In the genomic region with DNA sequence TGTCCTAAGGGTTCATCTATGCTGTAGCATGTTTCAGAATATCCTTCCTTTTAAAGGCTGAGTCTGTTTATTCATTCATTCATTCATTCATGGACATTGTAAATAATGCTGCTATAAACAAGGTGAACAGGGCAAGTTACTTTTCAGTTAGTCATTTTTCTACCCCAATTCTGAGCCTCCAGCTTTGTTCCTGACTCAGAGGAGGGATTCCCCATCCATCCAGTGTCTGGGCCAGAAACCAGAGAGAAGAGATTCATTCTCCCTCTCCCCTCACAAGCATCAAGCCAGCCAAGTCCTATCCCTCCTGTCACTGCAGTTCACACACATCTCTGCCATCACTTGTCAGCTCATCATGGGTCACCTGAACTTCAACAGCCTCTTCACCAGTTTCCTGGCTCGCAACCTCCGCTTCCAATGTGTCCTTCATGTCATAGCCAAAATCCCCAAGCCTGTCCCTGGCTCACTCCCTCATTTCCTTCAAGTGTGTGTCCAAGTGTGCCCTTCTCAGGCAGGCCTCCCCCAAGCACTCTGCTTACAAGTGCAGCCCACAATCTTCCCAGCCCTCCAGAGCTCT, we compare ENCODE assay signal across 16 cellular contexts.
DNase-seq lines count a peak whose midpoint lies in the region; ATAC-seq, FAIRE-seq and TF ChIP-seq lines count a peak whose summit lies in the region.
"Had no signal": no experiment of that assay in that cellular context is flagged by ENCODE, and none has a peak within 500 bp of the region (broad histone marks: within the 10 kb centered on the region; RNA-seq: fewer than 3 reads in every experiment).

No MANE protein-coding gene starts in this region.

- peak overlapping the region; percentile 22 for H2BK5ac ChIP-seq in IMR-90 (ENCODE audit: low read depth, low read length, poor library complexity, severe bottlenecking)

- H3K9me3 ChIP-seq in IMR-90 (ENCODE audit: control insufficient read depth, insufficient read depth, low read length) (no peaks in the 10 kb centered on the region), pancreas (no peaks in the 10 kb centered on the region)
- H3K9me3 ChIP-seq: BLaER1, spleen, tibial nerve had no signal

- H3K4me3 ChIP-seq in IMR-90 (ENCODE audit: insufficient read depth, low read depth, low read length): no peak overlapping the region
- H3K4me3 ChIP-seq in astrocyte of the spinal cord (ENCODE audit: low read depth, low read length): no peak overlapping the region
- H3K4me3 ChIP-seq in pancreas: no peak overlapping the region
- H3K4me3 ChIP-seq: BLaER1, spleen, tibial nerve had no signal

- H3K9ac ChIP-seq in IMR-90 (ENCODE audit: low read depth, low read length): no peak overlapping the region
- H3K9ac ChIP-seq: BLaER1 had no signal

- H4K20me1 ChIP-seq in IMR-90 (ENCODE audit: insufficient read depth, low read length): peaks cover 3% of the 10 kb centered on the region; the same call in 1 of the 2 replicates
- H4K20me1 ChIP-seq: BLaER1 had no signal

- peak overlapping the region; percentile 57 for H3K27ac ChIP-seq in IMR-90 (ENCODE audit: insufficient read depth, low read length)
- no peak overlapping the region for H3K27ac ChIP-seq in pancreas
- H3K27ac ChIP-seq: BLaER1, spleen, tibial nerve had no signal

- peak overlapping the region; percentile 83; the same call in 1 of the 2 replicates for H2BK20ac ChIP-seq in IMR-90 (ENCODE audit: low read depth, low read length)

- in situ Hi-C loops in IMR-90 (cut with MboI; ENCODE audit: low sequenced_read_pairs) (no loop called here), astrocyte of the spinal cord (cut with HindIII; ENCODE audit: low sequenced_read_pairs) (no loop called here)

- 0 out of 4 replicates have a peak, but pooled peaks cover 0 to under 1% of the 10 kb centered on the region in 2 experiments for H3K79me1 ChIP-seq in IMR-90 (ENCODE audit: low read depth in 1 of 2, low read length in 2 of 2)

- H3K18ac ChIP-seq in IMR-90 (ENCODE audit: low read depth, low read length): peak overlapping the region; percentile 26; the same call in 1 of the 2 replicates

- DNase-seq in Daoy (ENCODE audit: low read depth) (peak; percentile 59), IMR-90 (peak; percentile 87), astrocyte of the spinal cord (ENCODE audit: low read depth, low spot score) (peak; percentile 40), iris pigment epithelial cell (ENCODE audit: low read depth) (peak; percentile 71), pancreas (no peak)
- DNase-seq: activated CD8-positive, alpha-beta memory T cell treated with anti-CD3 and anti-CD28 coated beads, Interleukin-2, amount 50 U/mL, for 48 hours; activated naive CD4-positive, alpha-beta T cell; H9; NCI-H1417 treated with DMSO at 0.1 percent for 48 hours; SHP77 treated with DMSO at 0.1 percent for 48 hours; spleen; T-helper 9 cell had no signal

- no peak overlapping the region for H4K5ac ChIP-seq in IMR-90 (ENCODE audit: low read depth, low read length)

- H2AK9ac ChIP-seq in IMR-90 (replicated peaks; ENCODE audit: low read depth, low read length, poor library complexity): peak overlapping the region; percentile 18

- peak overlapping the region; percentile 84 for H2BK120ac ChIP-seq in IMR-90 (ENCODE audit: low read depth, low read length)

- dilution Hi-C loops in IMR-90 (cut with HindIII; ENCODE audit: low sequenced_read_pairs, unreplicated experiment): no loop called here

- peak overlapping the region; percentile 88 for H3K4ac ChIP-seq in IMR-90 (ENCODE audit: low read depth, low read length)

- intact Hi-C loops in IMR-90 (cut with micrococcal nuclease) (no loop called here), pancreas (cut with DNase I) (no loop called here)

- no peak overlapping the region for H3K4me2 ChIP-seq in IMR-90 (ENCODE audit: low read depth, low read length)
- H3K4me2 ChIP-seq: BLaER1 had no signal

- no TSS peak for BruUV-seq in IMR-90 (replicated peaks; lab: Mats Ljungman, UMichigan)

- TF ChIP-seq RAD21 in IMR-90 (IDR thresholded peaks at IDR 0.05; ENCODE audit: low read length): no peak

- H2AFZ ChIP-seq in IMR-90 (replicated peaks; ENCODE audit: low read length, poor library complexity): peak overlapping the region; percentile 7

- 69% methylated on average over 2 of the region's 2 CpGs; no CpG with 5 or more reads in 1 of the 2 experiments for WGBS in IMR-90 (ENCODE audit: extremely low coverage in 2 of 2, insufficient read length in 1 of 2), 2 experiments
- 97 to 98% methylated on average over 2 of the region's 2 CpGs for WGBS in pancreas, 2 donors

- H3K9me1 ChIP-seq in IMR-90 (ENCODE audit: insufficient read depth, low read length): peaks cover 21% of the 10 kb centered on the region

- TF ChIP-seq POLR2A in IMR-90 (IDR thresholded peaks at IDR 0.05; ENCODE audit: low read depth, low read length): no peak

- peak overlapping the region; percentile 92 for H2AK5ac ChIP-seq in IMR-90 (ENCODE audit: low read depth, low read length)

- POLR2A ChIA-PET in IMR-90 (lab: Charles Lee; ENCODE audit: unreplicated experiment): interaction anchor here (0.9 kb wide), 1 partner anchor 22 kb away, joined by 3 read pairs; no protein-coding TSS in a partner anchor

- CTCF ChIA-PET in IMR-90 (lab: Yijun Ruan, JAX): interaction anchor here (0.8 to 1.3 kb wide), 2 partner anchors 112 to 203 kb away, joined by 3 read pairs; no protein-coding TSS in a partner anchor

- peak overlapping the region; percentile 30; the same call in 1 of the 2 replicates for H4K91ac ChIP-seq in IMR-90 (ENCODE audit: insufficient read depth, low read depth, low read length)

- peak overlapping the region; percentile 71; the same call in 1 of the 2 replicates for H3K23ac ChIP-seq in IMR-90 (ENCODE audit: low read depth, low read length)

- H3K36me3 ChIP-seq in IMR-90 (ENCODE audit: control insufficient read depth, insufficient read depth, low read length): no peaks in the 10 kb centered on the region
- no peaks in the 10 kb centered on the region for H3K36me3 ChIP-seq in pancreas
- H3K36me3 ChIP-seq: BLaER1, spleen, tibial nerve had no signal

- H3K56ac ChIP-seq in IMR-90 (ENCODE audit: extremely low read depth, insufficient read depth, low read length): no peak overlapping the region

- peak overlapping the region in 1 of 2 experiments; percentile 54; a peak in 1 of 4 replicates for H4K8ac ChIP-seq in IMR-90 (ENCODE audit: low read depth in 2 of 2, low read length in 2 of 2)

- peak overlapping the region; percentile 79 for H3K14ac ChIP-seq in IMR-90 (replicated peaks; ENCODE audit: low read depth, low read length)

- no peaks in the 10 kb centered on the region for H3K27me3 ChIP-seq in IMR-90 (ENCODE audit: control insufficient read depth, insufficient read depth, low read length)
- H3K27me3 ChIP-seq in pancreas: no peaks in the 10 kb centered on the region
- H3K27me3 ChIP-seq: BLaER1, spleen, tibial nerve had no signal

- TF ChIP-seq CTCF in IMR-90 (conservative IDR thresholded peaks at IDR 0.05; ENCODE audit: low read depth, low read length): no peak
- no peak for TF ChIP-seq CTCF in astrocyte of the spinal cord (IDR thresholded peaks at IDR 0.05; ENCODE audit: low read depth, low read length)
- TF ChIP-seq CTCF in pancreas (IDR thresholded peaks at IDR 0.05): no peak

- peak overlapping the region; percentile 69; the same call in 1 of the 3 replicates for H2BK15ac ChIP-seq in IMR-90 (ENCODE audit: low read depth, low read length)

- FAIRE-seq in pancreas (lab: Jason Lieb, UNC): no peak

- peaks cover 21% of the 10 kb centered on the region for H3K4me1 ChIP-seq in IMR-90 (ENCODE audit: control insufficient read depth, insufficient read depth, low read length)
- H3K4me1 ChIP-seq in pancreas: peaks cover 0 to 2% (median 0%) of the 10 kb centered on the region in 3 donors

- ATAC-seq in IMR-90 (ENCODE audit: low read depth): peak; percentile 75
- no peak for ATAC-seq in pancreas
- no peak for ATAC-seq in GM21529 (IDR thresholded peaks at IDR 0.05; ENCODE audit: unreplicated experiment)
- no peak for ATAC-seq in HG03135 (IDR thresholded peaks at IDR 0.05; ENCODE audit: unreplicated experiment)

TF ChIP-seq in IMR-90, 13 proteins besides CTCF, POLR2A, EP300 and RAD21:
- TF ChIP-seq MXI1 (IDR thresholded peaks at IDR 0.05; ENCODE audit: borderline replicate concordance, low read depth, low read length) (no peak), FOS (IDR thresholded peaks at IDR 0.05; ENCODE audit: low read depth, low read length) (peak; percentile 87), CEBPB (IDR thresholded peaks at IDR 0.05; ENCODE audit: low read depth, low read length) (no peak)
TF ChIP-seq in IMR-90: peak in this region for 1.

Comparison
In these comparisons a context has a peak if more than half of its experiments do, and no peak if none do; other contexts are left out.
1. DNase-seq: peak in Daoy (single experiment), IMR-90 (single experiment), astrocyte of the spinal cord (single experiment) and iris pigment epithelial cell (single experiment); none in pancreas (0 of 6).